In genomic region chr4:139537292-139537691, GRCh38 we compare ENCODE assay signal across 25 cellular contexts.
"Had no signal": no experiment of that assay in that cellular context is flagged by ENCODE, and none has a peak within 500 bp of the region (broad histone marks: within the 10 kb centered on the region; RNA-seq: fewer than 3 reads in every experiment).

No MANE protein-coding gene starts in this region.

- H3K4me3 ChIP-seq: cardiac muscle cell, SJCRH30, SK-N-MC had no signal

- ATAC-seq: activated CD8-positive, alpha-beta T cell treated with anti-CD3 and anti-CD28 coated beads, Interleukin-2, amount 10 ng/mL, durations not matched to agents 7 days and 5 days; activated naive CD8-positive, alpha-beta T cell treated with anti-CD3 and anti-CD28 coated beads, Interleukin-2, amount 50 U/mL, for 24 hours; Panc1 had no signal

- H3K36me3 ChIP-seq: cardiac muscle cell had no signal

- H3K27me3 ChIP-seq: cardiac muscle cell, SJCRH30 had no signal

- H3K9me3 ChIP-seq: SJCRH30 had no signal

- H3K27ac ChIP-seq: cardiac muscle cell, SJCRH30, SK-N-MC had no signal

- DNase-seq: activated CD4-positive, alpha-beta T cell treated with anti-CD3 and anti-CD28 coated beads, Interleukin-2, amount 10 ng/mL, durations not matched to agents 24 days and 14 days; activated CD4-positive, alpha-beta T cell treated with anti-CD3 and anti-CD28 coated beads, Interleukin-2, amount 50 U/mL, for 4 hours; activated CD8-positive, alpha-beta T cell treated with anti-CD3 and anti-CD28 coated beads, Interleukin-2, amount 10 ng/mL, durations not matched to agents 7 days and 5 days; activated effector memory CD4-positive, alpha-beta T cell treated with Interleukin-2 at 50 U/mL for 16 hours; activated naive CD4-positive, alpha-beta T cell treated with anti-CD3 and anti-CD28 coated beads, Interleukin-2, amount 10 ng/mL, durations not matched to agents 7 days and 5 days; activated naive CD8-positive, alpha-beta T cell treated with anti-CD3 and anti-CD28 coated beads, Interleukin-2, amount 50 U/mL, for 24 hours; activated T-cell treated with anti-CD3 and anti-CD28 coated beads, Interleukin-2, amount 50 U/mL, for 24 hours; aorta; Kasumi-1; KG1; NCI-H1092 treated with DMSO at 0.1 percent for 48 hours; NCI-H1417 treated with DMSO at 0.1 percent for 48 hours; NCI-H187 treated with DMSO at 0.1 percent for 48 hours; NCI-H2081; NCI-H226; NCI-H446 treated with DMSO at 0.1 percent for 48 hours; NCI-H524; NCI-H69; NCI-H82; SHP77; SJCRH30; T1000 had no signal
